In genomic region chr1:12194666-12195216, GRCh38 we compare ENCODE assay signal across 21 cellular contexts. TPM values are rescaled to one million over a fixed set of nuclear protein-coding genes. Genes with fewer than 3 reads are reported as not detected.
A peak's percentile ranks its signal among the peaks of the same experiment; 100 is the strongest.
DNase-seq lines count a peak whose midpoint lies in the region; ATAC-seq and TF ChIP-seq lines count a peak whose summit lies in the region.
"Had no signal": no experiment of that assay in that cellular context is flagged by ENCODE, and none has a peak within 500 bp of the region (broad histone marks: within the 10 kb centered on the region; RNA-seq: fewer than 3 reads in every experiment).

No MANE protein-coding gene starts in this region.

- no peak for DNase-seq in activated T-cell treated with anti-CD3 and anti-CD28 coated beads, Interleukin-2, amount 50 U/mL, for 24 hours
- no peak for DNase-seq in activated T-cell treated with anti-CD3 and anti-CD28 coated beads, Interleukin-2, amount 50 U/mL, for 1 hour
- peak in 1 of 2 experiments; percentile 54 for DNase-seq in HL-60 (ENCODE audit: low read depth in 1 of 2, low spot score in 1 of 2)
- no peak for DNase-seq in activated naive CD8-positive, alpha-beta T cell treated with anti-CD3 and anti-CD28 coated beads, Interleukin-2, amount 50 U/mL, for 24 hours
- DNase-seq in osteoblast (ENCODE audit: insufficient read length, low spot score, missing footprints): peak; percentile 39
- DNase-seq: activated CD4-positive, alpha-beta T cell treated with anti-CD3 and anti-CD28 coated beads for 48 hours; activated T-cell treated with anti-CD3 and anti-CD28 coated beads, Interleukin-2, amount 50 U/mL, for 4 hours; cortex of kidney; lower lobe of right lung; NCI-H1105 treated with DMSO at 0.1 percent for 48 hours; NCI-H2081 treated with DMSO at 0.1 percent for 48 hours; NK-92 treated with Interleukin-12 subunit alpha and Interleukin-12 subunit beta, amount 100 ng/mL, for 24 hours; pancreas; sigmoid colon; stimulated activated CD4-positive, alpha-beta T cell treated with anti-CD3 and anti-CD28 coated beads, Interleukin-2, amount 100 ng/mL, for 24 hours had no signal

- H3K36me3 Mint-ChIP-seq in activated T-cell treated with anti-CD3 and anti-CD28 coated beads, Interleukin-2, amount 50 U/mL, for 24 hours (ENCODE audit: low read depth): peaks cover 95% of the 10 kb centered on the region
- H3K36me3 Mint-ChIP-seq in activated naive CD8-positive, alpha-beta T cell treated with anti-CD3 and anti-CD28 coated beads, Interleukin-2, amount 50 U/mL, for 24 hours (ENCODE audit: low read depth): peaks cover 62% of the 10 kb centered on the region

- TF ChIP-seq CTCF in HL-60 (IDR thresholded peaks at IDR 0.05; ENCODE audit: insufficient read depth, low read length) (no peak), osteoblast (IDR thresholded peaks at IDR 0.05; ENCODE audit: extremely low read depth, low read depth, low read length) (no peak)

- H3K36me3 ChIP-seq in osteoblast (ENCODE audit: insufficient read depth, low read length): peaks cover 22% of the 10 kb centered on the region
- H3K36me3 ChIP-seq: pancreas had no signal

- ATAC-seq in activated naive CD8-positive, alpha-beta T cell treated with anti-CD3 and anti-CD28 coated beads, Interleukin-2, amount 50 U/mL, for 24 hours: no peak
- ATAC-seq in GM21526 (IDR thresholded peaks at IDR 0.05; ENCODE audit: low FRiP score, unreplicated experiment): no peak
- no peak for ATAC-seq in HG03520 (IDR thresholded peaks at IDR 0.05; ENCODE audit: unreplicated experiment)
- ATAC-seq in GM19023 (IDR thresholded peaks at IDR 0.05; ENCODE audit: unreplicated experiment): no peak
- ATAC-seq: activated T-cell treated with anti-CD3 and anti-CD28 coated beads, Interleukin-2, amount 50 U/mL, for 4 hours; lower lobe of right lung; SK-N-SH treated with all-trans-retinoic acid at 6 μM for 48 hours had no signal

- no peaks in the 10 kb centered on the region for H3K27me3 Mint-ChIP-seq in activated T-cell treated with anti-CD3 and anti-CD28 coated beads, Interleukin-2, amount 50 U/mL, for 24 hours
- no peaks in the 10 kb centered on the region for H3K27me3 Mint-ChIP-seq in activated naive CD8-positive, alpha-beta T cell treated with anti-CD3 and anti-CD28 coated beads, Interleukin-2, amount 50 U/mL, for 24 hours

- H3K27ac ChIP-seq in HL-60 (replicated peaks) (peak overlapping the region; percentile 57; the same call in 1 of the 2 replicates), osteoblast (ENCODE audit: low read depth, low read length) (no peak overlapping the region)
- H3K27ac ChIP-seq: hepatocyte, lower lobe of right lung, pancreas, sigmoid colon, vagina had no signal

- no peak overlapping the region for H2AFZ ChIP-seq in osteoblast (ENCODE audit: low read length)
- H2AFZ ChIP-seq: hepatocyte had no signal

- no peaks in the 10 kb centered on the region for H3K9me3 Mint-ChIP-seq in activated T-cell treated with anti-CD3 and anti-CD28 coated beads, Interleukin-2, amount 50 U/mL, for 24 hours
- no peaks in the 10 kb centered on the region for H3K9me3 Mint-ChIP-seq in activated naive CD8-positive, alpha-beta T cell treated with anti-CD3 and anti-CD28 coated beads, Interleukin-2, amount 50 U/mL, for 24 hours
- H3K9me3 Mint-ChIP-seq: activated T-cell treated with anti-CD3 and anti-CD28 coated beads, Interleukin-2, amount 50 U/mL, for 4 hours had no signal

- H3K4me3 Mint-ChIP-seq in activated T-cell treated with anti-CD3 and anti-CD28 coated beads, Interleukin-2, amount 50 U/mL, for 24 hours: no peak overlapping the region
- H3K4me3 Mint-ChIP-seq in activated naive CD8-positive, alpha-beta T cell treated with anti-CD3 and anti-CD28 coated beads, Interleukin-2, amount 50 U/mL, for 24 hours: no peak overlapping the region
- H3K4me3 Mint-ChIP-seq: activated T-cell treated with anti-CD3 and anti-CD28 coated beads, Interleukin-2, amount 50 U/mL, for 4 hours had no signal

- H3K4me1 ChIP-seq in osteoblast (ENCODE audit: insufficient read depth, low read length): no peaks in the 10 kb centered on the region
- H3K4me1 ChIP-seq: pancreas, sigmoid colon had no signal

- no peaks in the 10 kb centered on the region for H4K20me1 ChIP-seq in osteoblast (ENCODE audit: insufficient read depth, low read length)

- H3K79me2 ChIP-seq in osteoblast (ENCODE audit: insufficient read depth, low read length): peaks cover 1% of the 10 kb centered on the region
- H3K79me2 ChIP-seq: hepatocyte had no signal

- H3K27ac Mint-ChIP-seq in activated T-cell treated with anti-CD3 and anti-CD28 coated beads, Interleukin-2, amount 50 U/mL, for 24 hours: peak overlapping the region; percentile 45
- peak overlapping the region; percentile 45 for H3K27ac Mint-ChIP-seq in activated naive CD8-positive, alpha-beta T cell treated with anti-CD3 and anti-CD28 coated beads, Interleukin-2, amount 50 U/mL, for 24 hours

- no peak overlapping the region for H3K4me3 ChIP-seq in HL-60 (replicated peaks; ENCODE audit: insufficient read depth, low read length)
- no peak overlapping the region for H3K4me3 ChIP-seq in osteoblast (ENCODE audit: insufficient read depth, low read length)
- H3K4me3 ChIP-seq: hepatocyte, lower lobe of right lung, pancreas, sigmoid colon, vagina had no signal

- H3K27me3 ChIP-seq in HL-60 (ENCODE audit: insufficient read depth, poor library complexity, severe bottlenecking) (no peaks in the 10 kb centered on the region), osteoblast (ENCODE audit: insufficient read depth, low read length) (no peaks in the 10 kb centered on the region)
- H3K27me3 ChIP-seq: hepatocyte, sigmoid colon, vagina had no signal

- H3K9me3 ChIP-seq in osteoblast (ENCODE audit: low read depth, low read length): no peaks in the 10 kb centered on the region
- H3K9me3 ChIP-seq: lower lobe of right lung, pancreas, sigmoid colon, vagina had no signal

- no peak overlapping the region for H3K4me2 ChIP-seq in osteoblast (ENCODE audit: insufficient read depth, low read length)
- H3K4me2 ChIP-seq: hepatocyte had no signal

- peaks cover 50% of the 10 kb centered on the region for H3K4me1 Mint-ChIP-seq in activated T-cell treated with anti-CD3 and anti-CD28 coated beads, Interleukin-2, amount 50 U/mL, for 24 hours (ENCODE audit: low read depth)
- H3K4me1 Mint-ChIP-seq in activated naive CD8-positive, alpha-beta T cell treated with anti-CD3 and anti-CD28 coated beads, Interleukin-2, amount 50 U/mL, for 24 hours: peaks cover 49% of the 10 kb centered on the region

RNA-seq across cellular contexts. Expression of gene TNFRSF1B, which starts 27.9 kb away (rescaled TPM):
- 11.2 and 12.7 TPM in 2 replicates for total RNA-seq in osteoblast

RNA-seq across cellular contexts. Expression of gene VPS13D, which starts 35.1 kb away (rescaled TPM):
- 46.0 and 48.5 TPM in 2 replicates for total RNA-seq in osteoblast
